Comparison of ENCODE assay signal across 15 cellular contexts in the genomic region with DNA sequence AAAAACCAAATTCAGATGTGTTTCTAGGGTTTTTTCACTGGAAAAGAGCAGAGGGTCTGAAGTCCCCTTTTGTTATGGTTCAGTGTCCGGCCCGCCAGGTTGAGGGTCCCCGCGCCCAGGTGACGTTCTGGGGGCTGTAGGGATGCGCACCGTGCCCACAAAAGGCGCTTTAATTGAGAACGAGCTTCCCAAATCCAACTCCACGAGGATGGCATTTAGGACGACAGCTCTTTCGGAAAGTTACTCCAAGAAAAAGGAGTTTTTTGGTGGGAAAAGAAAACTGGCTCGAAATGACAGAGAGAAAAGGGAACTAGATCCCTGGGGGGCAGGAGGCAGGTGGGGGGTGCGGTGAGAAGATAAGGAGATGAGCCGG. TPM values are rescaled to one million over a fixed set of nuclear protein-coding genes. Genes with fewer than 3 reads are reported as not detected.
DNase-seq lines count a peak whose midpoint lies in the region; ATAC-seq and TF ChIP-seq lines count a peak whose summit lies in the region.
"Had no signal": no experiment of that assay in that cellular context is flagged by ENCODE, and none has a peak within 500 bp of the region (broad histone marks: within the 10 kb centered on the region; RNA-seq: fewer than 3 reads in every experiment).

No MANE protein-coding gene starts in this region.

- H3K27me3 ChIP-seq in A673 (replicated peaks; ENCODE audit: insufficient read depth, low read depth, low read length, poor library complexity): no peaks in the 10 kb centered on the region
- H3K27me3 ChIP-seq: SJCRH30 had no signal

- no peaks in the 10 kb centered on the region for H3K36me3 ChIP-seq in A673 (ENCODE audit: insufficient read depth, low read length, poor library complexity, severe bottlenecking)
- H3K36me3 ChIP-seq: SJCRH30, WERI-Rb-1 had no signal

- H3K36me3 Mint-ChIP-seq in WTC11: no peaks in the 10 kb centered on the region
- peaks cover 2% of the 10 kb centered on the region for H3K36me3 Mint-ChIP-seq in progenitor cell of endocrine pancreas (ENCODE audit: insufficient read depth)
- H3K36me3 Mint-ChIP-seq: CD8-positive, alpha-beta memory T cell had no signal

- no peak for ATAC-seq in WTC11
- no peak for ATAC-seq in HG03108 (IDR thresholded peaks at IDR 0.05; ENCODE audit: unreplicated experiment)
- no peak for ATAC-seq in HG02678 (IDR thresholded peaks at IDR 0.05; ENCODE audit: unreplicated experiment)
- ATAC-seq: activated T-cell treated with anti-CD3 and anti-CD28 coated beads, Interleukin-2, amount 50 U/mL, for 4 hours had no signal

- no peak overlapping the region for H3K27ac Mint-ChIP-seq in WTC11
- peak overlapping the region; percentile 3 for H3K27ac Mint-ChIP-seq in progenitor cell of endocrine pancreas

- CTCF ChIA-PET in WTC11 (lab: Charles Lee): interaction anchor here (0.8 to 3.7 kb wide), 7 partner anchors 10 to 231 kb away, joined by 3 to 15 read pairs (median 3); no protein-coding TSS in a partner anchor
- CTCF ChIA-PET in A673 (lab: Charles Lee): no interaction called here

- no peak overlapping the region for H3K27ac ChIP-seq in A673 (ENCODE audit: low read depth, low read length, poor library complexity, severe bottlenecking)
- H3K27ac ChIP-seq: SJCRH30, WERI-Rb-1 had no signal

- no TSS peak for BruUV-seq in A673 (replicated peaks; lab: Mats Ljungman, UMichigan)

- H3K27me3 Mint-ChIP-seq in WTC11 (ENCODE audit: low read depth): peaks cover 100% of the 10 kb centered on the region
- peaks cover 90% of the 10 kb centered on the region for H3K27me3 Mint-ChIP-seq in progenitor cell of endocrine pancreas

- TF ChIP-seq CTCF in AG10803 (conservative IDR thresholded peaks at IDR 0.05; ENCODE audit: low read length) (no peak), WTC11 (IDR thresholded peaks at IDR 0.05) (no peak), fibroblast of the aortic adventitia (IDR thresholded peaks at IDR 0.05; ENCODE audit: insufficient read depth, low read length) (no peak), progenitor cell of endocrine pancreas (IDR thresholded peaks at IDR 0.05; ENCODE audit: unreplicated experiment) (no peak), A673 (conservative IDR thresholded peaks at IDR 0.05; ENCODE audit: low read depth, low read length) (no peak)

- peaks cover 79% of the 10 kb centered on the region for H3K4me1 Mint-ChIP-seq in WTC11
- peaks cover 36% of the 10 kb centered on the region for H3K4me1 Mint-ChIP-seq in progenitor cell of endocrine pancreas (ENCODE audit: low read depth)

- H3K4me3 Mint-ChIP-seq in WTC11: peak overlapping the region; percentile 70
- no peak overlapping the region for H3K4me3 Mint-ChIP-seq in progenitor cell of endocrine pancreas (ENCODE audit: low read depth)
- H3K4me3 Mint-ChIP-seq: activated T-cell treated with anti-CD3 and anti-CD28 coated beads, Interleukin-2, amount 50 U/mL, for 4 hours; CD8-positive, alpha-beta memory T cell had no signal

- H3K9me3 Mint-ChIP-seq in WTC11: no peaks in the 10 kb centered on the region
- H3K9me3 Mint-ChIP-seq in progenitor cell of endocrine pancreas (ENCODE audit: low read depth): no peaks in the 10 kb centered on the region
- H3K9me3 Mint-ChIP-seq: activated T-cell treated with anti-CD3 and anti-CD28 coated beads, Interleukin-2, amount 50 U/mL, for 4 hours; CD8-positive, alpha-beta memory T cell had no signal

- intact Hi-C loops in A673 (cut with micrococcal nuclease; ENCODE audit: unreplicated experiment): no loop called here

- no peaks in the 10 kb centered on the region for H3K9me3 ChIP-seq in A673 (ENCODE audit: low read depth, low read length, poor library complexity, severe bottlenecking)
- H3K9me3 ChIP-seq: SJCRH30 had no signal

- peak overlapping the region; percentile 49 for H3K4me3 ChIP-seq in AG10803 (ENCODE audit: low read length)
- H3K4me3 ChIP-seq in fibroblast of the aortic adventitia (ENCODE audit: low read depth, low read length): peak overlapping the region; percentile 40
- no peak overlapping the region for H3K4me3 ChIP-seq in A673 (ENCODE audit: low read depth, low read length, poor library complexity, severe bottlenecking)
- H3K4me3 ChIP-seq: SJCRH30 had no signal

- POLR2A ChIA-PET in WTC11 (lab: Charles Lee) (interaction anchor here (0.7 kb wide), 1 partner anchor 506 kb away, joined by 3 read pairs; no protein-coding TSS in a partner anchor), A673 (lab: Charles Lee; ENCODE audit: low non-redundant PET) (no interaction called here)

- DNase-seq in AG10803 (ENCODE audit: low read depth) (no peak), WTC11 (ENCODE audit: low spot score) (no peak), fibroblast of the aortic adventitia (ENCODE audit: low read depth) (no peak), progenitor cell of endocrine pancreas (ENCODE audit: low spot score, unreplicated experiment) (no peak), A673 (ENCODE audit: low spot score) (no peak)
- no peak for DNase-seq in activated CD4-positive, alpha-beta T cell treated with anti-CD3 and anti-CD28 coated beads for 48 hours
- DNase-seq: activated T-cell treated with anti-CD3 and anti-CD28 coated beads, Interleukin-2, amount 50 U/mL, for 4 hours; CD8-positive, alpha-beta memory T cell; central memory CD4-positive, alpha-beta T cell; NCI-H146; NCI-H774; WERI-Rb-1 had no signal

- peaks cover 16% of the 10 kb centered on the region for H3K4me1 ChIP-seq in A673 (ENCODE audit: insufficient read depth, low read length, poor library complexity, severe bottlenecking)

TF ChIP-seq in WTC11, 78 proteins besides CTCF, POLR2A, EP300 and RAD21:
- no peak for TF ChIP-seq RELA (CRISPR knock-in tag; IDR thresholded peaks at IDR 0.05; ENCODE audit: borderline replicate concordance)
- no peak for TF ChIP-seq IRF2 (CRISPR knock-in tag; IDR thresholded peaks at IDR 0.05; ENCODE audit: borderline replicate concordance, low read depth)
- TF ChIP-seq, protein P1, sequence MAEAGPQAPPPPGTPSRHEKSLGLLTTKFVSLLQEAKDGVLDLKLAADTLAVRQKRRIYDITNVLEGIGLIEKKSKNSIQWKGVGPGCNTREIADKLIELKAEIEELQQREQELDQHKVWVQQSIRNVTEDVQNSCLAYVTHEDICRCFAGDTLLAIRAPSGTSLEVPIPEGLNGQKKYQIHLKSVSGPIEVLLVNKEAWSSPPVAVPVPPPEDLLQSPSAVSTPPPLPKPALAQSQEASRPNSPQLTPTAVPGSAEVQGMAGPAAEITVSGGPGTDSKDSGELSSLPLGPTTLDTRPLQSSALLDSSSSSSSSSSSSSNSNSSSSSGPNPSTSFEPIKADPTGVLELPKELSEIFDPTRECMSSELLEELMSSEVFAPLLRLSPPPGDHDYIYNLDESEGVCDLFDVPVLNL (CRISPR knock-in tag; IDR thresholded peaks at IDR 0.05; ENCODE audit: borderline replicate concordance, low read depth): no peak
- TF ChIP-seq, protein P2, sequence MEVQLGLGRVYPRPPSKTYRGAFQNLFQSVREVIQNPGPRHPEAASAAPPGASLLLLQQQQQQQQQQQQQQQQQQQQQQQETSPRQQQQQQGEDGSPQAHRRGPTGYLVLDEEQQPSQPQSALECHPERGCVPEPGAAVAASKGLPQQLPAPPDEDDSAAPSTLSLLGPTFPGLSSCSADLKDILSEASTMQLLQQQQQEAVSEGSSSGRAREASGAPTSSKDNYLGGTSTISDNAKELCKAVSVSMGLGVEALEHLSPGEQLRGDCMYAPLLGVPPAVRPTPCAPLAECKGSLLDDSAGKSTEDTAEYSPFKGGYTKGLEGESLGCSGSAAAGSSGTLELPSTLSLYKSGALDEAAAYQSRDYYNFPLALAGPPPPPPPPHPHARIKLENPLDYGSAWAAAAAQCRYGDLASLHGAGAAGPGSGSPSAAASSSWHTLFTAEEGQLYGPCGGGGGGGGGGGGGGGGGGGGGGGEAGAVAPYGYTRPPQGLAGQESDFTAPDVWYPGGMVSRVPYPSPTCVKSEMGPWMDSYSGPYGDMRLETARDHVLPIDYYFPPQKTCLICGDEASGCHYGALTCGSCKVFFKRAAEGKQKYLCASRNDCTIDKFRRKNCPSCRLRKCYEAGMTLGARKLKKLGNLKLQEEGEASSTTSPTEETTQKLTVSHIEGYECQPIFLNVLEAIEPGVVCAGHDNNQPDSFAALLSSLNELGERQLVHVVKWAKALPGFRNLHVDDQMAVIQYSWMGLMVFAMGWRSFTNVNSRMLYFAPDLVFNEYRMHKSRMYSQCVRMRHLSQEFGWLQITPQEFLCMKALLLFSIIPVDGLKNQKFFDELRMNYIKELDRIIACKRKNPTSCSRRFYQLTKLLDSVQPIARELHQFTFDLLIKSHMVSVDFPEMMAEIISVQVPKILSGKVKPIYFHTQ (CRISPR knock-in tag; IDR thresholded peaks at IDR 0.05): no peak
- TF ChIP-seq ZNF138 (CRISPR knock-in tag; conservative IDR thresholded peaks at IDR 0.05): no peak
- no peak for TF ChIP-seq ZNF671 (CRISPR knock-in tag; IDR thresholded peaks at IDR 0.05)
TF ChIP-seq in WTC11: peak in this region for 0.

RNA-seq across cellular contexts. Expression of a gene that starts 15.9 kb away (rescaled TPM):
- 2.7 to 5.7 TPM (median 3.1 TPM) in 3 replicates for total RNA-seq in WTC11 (2021)
- total RNA-seq in fibroblast of the aortic adventitia (ENCODE audit: low replicate concordance): 4.8 and 8.1 TPM in 2 replicates
- total RNA-seq in progenitor cell of endocrine pancreas: 48.9 and 54.0 TPM in 2 replicates
- total RNA-seq in A673 (2021): 21.7 and 21.8 TPM in 2 replicates
